In the genomic region with DNA sequence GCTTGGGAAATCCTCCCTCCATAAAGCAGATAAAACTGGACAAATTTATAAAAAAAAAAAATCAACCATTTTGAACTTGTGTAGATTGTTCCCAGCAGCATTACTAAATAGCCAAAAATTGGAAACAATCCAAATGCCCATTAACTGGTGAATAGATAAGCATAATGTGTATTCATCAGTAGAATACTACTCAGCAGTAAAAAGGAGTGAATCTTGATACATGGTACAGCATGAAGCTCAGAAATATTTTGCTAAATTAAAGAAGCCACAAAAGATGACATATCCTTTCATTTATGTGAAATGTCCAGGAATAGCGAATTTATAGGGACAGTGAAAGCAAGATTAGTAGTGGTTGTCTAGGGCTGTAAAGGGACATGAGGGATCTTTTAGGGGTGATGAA, we compare ENCODE assay signal across 21 cellular contexts.
"Had no signal": no experiment of that assay in that cellular context is flagged by ENCODE, and none has a peak within 500 bp of the region (broad histone marks: within the 10 kb centered on the region; RNA-seq: fewer than 3 reads in every experiment).

No MANE protein-coding gene starts in this region.

- ATAC-seq: effector memory CD8-positive, alpha-beta T cell; left ventricle myocardium superior; lower lobe of right lung; naive thymus-derived CD8-positive, alpha-beta T cell; sciatic nerve had no signal

- H3K36me3 ChIP-seq: prostate gland, right atrium auricular region, thyroid gland had no signal

- H3K4me3 ChIP-seq: esophagus squamous epithelium, lower lobe of right lung, prostate gland, right atrium auricular region, smooth muscle cell, stomach, thyroid gland, vagina had no signal

- H3K27ac ChIP-seq: esophagus squamous epithelium, lower lobe of right lung, right atrium auricular region, stomach, thyroid gland, vagina had no signal

- H3K9me3 ChIP-seq: esophagus squamous epithelium, lower lobe of right lung, prostate gland, right atrium auricular region, stomach, thyroid gland, vagina had no signal

- H3K27ac Mint-ChIP-seq: effector memory CD8-positive, alpha-beta T cell; naive thymus-derived CD8-positive, alpha-beta T cell; nephron progenitor cell had no signal

- H3K9me3 Mint-ChIP-seq: effector memory CD8-positive, alpha-beta T cell; naive thymus-derived CD8-positive, alpha-beta T cell had no signal

- H3K4me1 ChIP-seq: right atrium auricular region had no signal

- H3K27me3 Mint-ChIP-seq: effector memory CD8-positive, alpha-beta T cell; naive thymus-derived CD8-positive, alpha-beta T cell had no signal

- H3K27me3 ChIP-seq: esophagus squamous epithelium, right atrium auricular region, stomach, thyroid gland, vagina had no signal

- DNase-seq: effector memory CD8-positive, alpha-beta T cell; esophagus squamous epithelium; head of caudate nucleus; left ventricle myocardium superior; lower lobe of right lung; naive thymus-derived CD8-positive, alpha-beta T cell; nephron progenitor cell; nucleus accumbens; stimulated activated CD4-positive, alpha-beta T cell treated with anti-CD3 and anti-CD28 coated beads, Interleukin-12 subunit alpha, Interleukin-12 subunit beta, amount 100 ng/mL, for 4 hours; stimulated activated CD4-positive, alpha-beta T cell treated with anti-CD3 and anti-CD28 coated beads, Interleukin-1b, Interleukin-23, amount 100 ng/mL, for 48 hours; stimulated activated CD4-positive, alpha-beta T cell treated with anti-CD3 and anti-CD28 coated beads, Interleukin-4, amount 100 ng/mL, for 1 hour; stimulated activated CD8-positive, alpha-beta memory T cell treated with anti-CD3 and anti-CD28 coated beads, Interleukin-4, amount 100 ng/mL, for 48 hours; stimulated activated naive CD4-positive, alpha-beta T cell treated with Interleukin-2 at 50 U/mL for 16 hours; stomach; thyroid gland; trophoblast cell had no signal

- H3K4me3 Mint-ChIP-seq: effector memory CD8-positive, alpha-beta T cell; naive thymus-derived CD8-positive, alpha-beta T cell; nephron progenitor cell had no signal

- H3K4me2 ChIP-seq: smooth muscle cell had no signal
